In the genomic region with DNA sequence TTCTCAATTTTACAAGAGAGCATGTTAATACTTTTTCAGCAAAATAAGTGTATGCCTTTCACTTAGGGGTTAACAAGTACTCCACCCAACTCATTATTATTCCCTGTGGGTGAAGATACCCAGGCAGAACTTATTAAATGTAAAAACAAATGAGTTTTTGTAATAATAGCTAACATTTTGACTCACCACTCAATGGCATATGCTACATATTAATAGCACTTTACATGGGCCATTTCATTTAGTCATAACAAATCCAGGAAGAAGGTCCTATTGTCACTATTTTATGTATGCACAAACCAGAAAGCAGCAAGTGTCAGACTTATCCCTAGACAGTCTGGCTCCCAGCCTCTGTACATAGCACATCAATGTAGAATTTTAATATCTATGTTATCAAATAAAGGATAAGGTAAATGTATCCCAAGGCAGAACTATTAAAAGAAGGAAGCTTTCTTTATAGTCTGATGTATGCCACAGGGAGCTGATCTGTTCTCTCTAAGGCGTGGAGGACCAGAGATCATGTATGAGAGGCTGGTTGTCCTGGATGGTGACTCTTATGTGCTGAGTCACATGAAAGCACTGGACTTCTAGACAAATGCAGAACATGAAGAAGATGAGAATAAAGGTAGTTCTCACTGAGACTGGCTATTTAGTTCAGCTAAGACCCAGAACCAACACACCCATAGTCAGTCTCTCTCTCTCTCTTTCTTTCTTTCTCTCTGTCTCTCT, we compare ENCODE assay signal across 12 cellular contexts. TPM values are rescaled to one million over a fixed set of nuclear protein-coding genes. Genes with fewer than 3 reads are reported as not detected.
DNase-seq lines count a peak whose midpoint lies in the region; ATAC-seq, FAIRE-seq and TF ChIP-seq lines count a peak whose summit lies in the region.
"Not testable (repeated sequence)": the region's sequence is repeated elsewhere in the genome, so short reads cannot be mapped to it uniquely, and the experiment has no call there.
"Had no signal": no experiment of that assay in that cellular context is flagged by ENCODE, and none has a peak within 500 bp of the region (broad histone marks: within the 10 kb centered on the region; RNA-seq: fewer than 3 reads in every experiment).

No MANE protein-coding gene starts in this region.

- TF ChIP-seq POLR2A in GM12878 (IDR thresholded peaks at IDR 0.05; ENCODE audit: low read depth, low read length): not testable (repeated sequence)

- not testable (repeated sequence) for H3K27me3 ChIP-seq in GM23248 (replicated peaks; ENCODE audit: insufficient read depth); RWPE2 (ENCODE audit: insufficient read depth, poor library complexity, severe bottlenecking); GM12878 (replicated peaks in 1 of 2; ENCODE audit: control insufficient read depth in 2 of 2, insufficient read depth in 2 of 2, low read length in 1 of 2)

- H3K4me1 Mint-ChIP-seq in stimulated activated memory B cell treated with anti-CD40 and anti-IgM and Interleukin-4, amounts not matched to agents 10 μg/mL and 1 μg/mL and 100 μg/mL, for 72 hours: not testable (repeated sequence)

- not testable (repeated sequence) for H3K4me3 Mint-ChIP-seq in stimulated activated memory B cell treated with anti-CD40 and anti-IgM and Interleukin-4, amounts not matched to agents 10 μg/mL and 1 μg/mL and 100 μg/mL, for 72 hours

- CTCF ChIA-PET in GM12878 (lab: Yijun Ruan, JAX): not testable (repeated sequence)

- ATAC-seq in GM18858 (IDR thresholded peaks at IDR 0.05; ENCODE audit: unreplicated experiment) (peak; percentile 50), HG02973 (IDR thresholded peaks at IDR 0.05; ENCODE audit: unreplicated experiment) (peak; percentile 53), RWPE2 (ENCODE audit: low read depth) (peak; percentile 48; the same call in 2 of the 3 replicates), GM12878 (peak; percentile 25)
- peak; percentile 3 for ATAC-seq in stimulated activated memory B cell treated with anti-CD40 and anti-IgM and Interleukin-4, amounts not matched to agents 10 μg/mL and 1 μg/mL and 100 μg/mL, for 72 hours

- not testable (repeated sequence) for H3K4me3 ChIP-seq in GM23248; RWPE2 (ENCODE audit: severe bottlenecking); GM12878

- WGBS in GM23248 (ENCODE audit: low coverage in 1 of 2, low lambda C conversion rate in 2 of 2, missing lambda C conversion rate in 2 of 2), 2 experiments: no CpG with 5 or more reads among the region's 1 CpG
- WGBS in GM12878 (ENCODE audit: insufficient coverage, insufficient replicate concordance, low lambda C conversion rate, missing lambda C conversion rate): no CpG with 5 or more reads among the region's 1 CpG

- SMC1A ChIA-PET in GM12878 (lab: Charles Lee; ENCODE audit: uncharacterized antibody, unreplicated experiment): not testable (repeated sequence)

- H3F3A ChIP-seq in GM23248 (ENCODE audit: insufficient read depth): not testable (repeated sequence)

- not testable (repeated sequence) for H3K36me3 Mint-ChIP-seq in stimulated activated memory B cell treated with anti-CD40 and anti-IgM and Interleukin-4, amounts not matched to agents 10 μg/mL and 1 μg/mL and 100 μg/mL, for 72 hours

- BruUV-seq in GM12878 (replicated peaks; lab: Mats Ljungman, UMichigan): not testable (repeated sequence)

- not testable (repeated sequence) for H3K9me3 Mint-ChIP-seq in stimulated activated memory B cell treated with anti-CD40 and anti-IgM and Interleukin-4, amounts not matched to agents 10 μg/mL and 1 μg/mL and 100 μg/mL, for 72 hours

- not testable (repeated sequence) for TF ChIP-seq CTCF in RWPE2 (IDR thresholded peaks at IDR 0.05; ENCODE audit: poor library complexity, severe bottlenecking); GM12878 (IDR thresholded peaks at IDR 0.05 in 2 of 3, conservative IDR thresholded peaks at IDR 0.05 in 1 of 3; ENCODE audit: control insufficient read depth in 2 of 3, extremely low read depth in 1 of 3, insufficient read depth in 1 of 3, low read depth in 3 of 3, low read length in 3 of 3)

- H3K4me1 ChIP-seq in GM23248 (ENCODE audit: insufficient read depth); RWPE2 (ENCODE audit: insufficient read depth, poor library complexity, severe bottlenecking); GM12878 (ENCODE audit: control insufficient read depth, insufficient read depth, low read length): not testable (repeated sequence)

- TF ChIP-seq EP300 in GM12878 (IDR thresholded peaks at IDR 0.05; ENCODE audit: borderline replicate concordance in 1 of 2, control insufficient read depth in 1 of 2, low read depth in 2 of 2, low read length in 2 of 2): not testable (repeated sequence)

- TF ChIP-seq RAD21 in GM12878 (IDR thresholded peaks at IDR 0.05; ENCODE audit: insufficient read depth, low read depth, low read length): not testable (repeated sequence)

- H3K36me3 ChIP-seq in GM23248 (ENCODE audit: low read depth); RWPE2 (ENCODE audit: low read depth); GM12878 (ENCODE audit: control insufficient read depth in 2 of 2, insufficient read depth in 2 of 2, low read length in 1 of 2): not testable (repeated sequence)

- in situ Hi-C loops in GM23248 (cut with MboI); GM12878 (cut with MboI): not testable (repeated sequence)

- H2AFZ ChIP-seq in GM23248; GM12878 (ENCODE audit: control insufficient read depth, low read depth, low read length): not testable (repeated sequence)

- H3K4me2 ChIP-seq in GM23248 (ENCODE audit: unreplicated experiment); GM12878 (ENCODE audit: control insufficient read depth, insufficient read depth): not testable (repeated sequence)

- H3K27ac ChIP-seq in GM23248; RWPE2 (ENCODE audit: poor library complexity, severe bottlenecking); GM12878 (ENCODE audit: control insufficient read depth, insufficient read depth): not testable (repeated sequence)

- RAD21 ChIA-PET in GM12878 (lab: Charles Lee; ENCODE audit: unreplicated experiment): not testable (repeated sequence)

- intact Hi-C loops in GM12878 (cut with micrococcal nuclease; ENCODE audit: unreplicated experiment): not testable (repeated sequence)

- not testable (repeated sequence) for H3K9me3 ChIP-seq in GM23248 (ENCODE audit: low read depth); RWPE2 (ENCODE audit: severe bottlenecking); GM12878 (replicated peaks; ENCODE audit: control insufficient read depth, insufficient read depth, low read length)

- not testable (repeated sequence) for H4K20me1 ChIP-seq in GM23248 (ENCODE audit: insufficient read depth); GM12878 (ENCODE audit: control insufficient read depth, insufficient read depth)

- POLR2A ChIA-PET in GM12878 (lab: Charles Lee): not testable (repeated sequence)

- H3K27me3 Mint-ChIP-seq in stimulated activated memory B cell treated with anti-CD40 and anti-IgM and Interleukin-4, amounts not matched to agents 10 μg/mL and 1 μg/mL and 100 μg/mL, for 72 hours: not testable (repeated sequence)

- FAIRE-seq in GM12878 (lab: Jason Lieb, UNC): not testable (repeated sequence)

- not testable (repeated sequence) for H3K9me2 ChIP-seq in GM23248 (ENCODE audit: insufficient read depth)

- DNase-seq in GM23248 (peak; percentile 0), fibroblast of gingiva (ENCODE audit: low read depth) (peak; percentile 0)
- DNase-seq in RWPE2 (ENCODE audit: low spot score); GM12878 (ENCODE audit: low read depth, low spot score): not testable (repeated sequence)

- H3K79me2 ChIP-seq in GM23248 (ENCODE audit: insufficient read depth); GM12878 (ENCODE audit: control insufficient read depth, insufficient read depth, low read length): not testable (repeated sequence)

- H3K9ac ChIP-seq in GM23248; GM12878 (ENCODE audit: control insufficient read depth, insufficient read depth, low read length): not testable (repeated sequence)

- not testable (repeated sequence) for H3K27ac Mint-ChIP-seq in stimulated activated memory B cell treated with anti-CD40 and anti-IgM and Interleukin-4, amounts not matched to agents 10 μg/mL and 1 μg/mL and 100 μg/mL, for 72 hours

RNA-seq across cellular contexts. Expression of a gene that starts 9.5 kb away (rescaled TPM):
- 0.13 and 0.32 TPM in 2 replicates for total RNA-seq in GM23248 (2014; rRNA removed; shearing (Covaris generic))
- polyA plus RNA-seq in GM23248 (2016; fragmentation: Nextera tagmentation; extraction: Ambion mirVana): 0.10 and 0.15 TPM in 2 replicates
- total RNA-seq in GM12878 (2013; cell fraction: nucleolus; rRNA removed): 0.22 TPM in 1 of 2 replicates, not detected in the other
- total RNA-seq in GM12878 (2014; rRNA removed): 0.11 TPM in 1 of 2 replicates, not detected in the other
- 0.04 TPM in 1 of 2 replicates, not detected in the other for total RNA-seq in GM12878 (2014; rRNA removed; fragmentation: Illumina TruSeq; extraction: Trizol)
- not detected in 2 replicates for total RNA-seq in GM12878 (2021)
- polyA plus RNA-seq in GM12878 (2011; ENCODE audit: low read depth): 0.16 TPM
- not detected in 2 replicates for polyA plus RNA-seq in GM12878 (2011; rRNA removed)
- polyA plus RNA-seq in GM12878 (2011; cell fraction: cytosol; rRNA removed): not detected in 2 replicates
- not detected in 2 replicates for polyA plus RNA-seq in GM12878 (2011; cell fraction: nucleus; rRNA removed)
- polyA plus RNA-seq in GM12878 (2012): 0.20 and 0.25 TPM in 2 replicates
- polyA plus RNA-seq in GM12878 (2014; fragmentation: Illumina TruSeq; extraction: Trizol): 0.04 TPM in 1 of 2 replicates, not detected in the other
- polyA plus RNA-seq in GM12878 (2014; fragmentation: Nextera tagmentation; extraction: Ambion mirVana): under 1 TPM; 0.05 to 0.10 TPM
- 0.06 and 0.44 TPM in 2 replicates for polyA plus RNA-seq in GM12878 (2014; rRNA removed)
- polyA plus RNA-seq in GM12878 (2016; fragmentation: Nextera tagmentation; extraction: Ambion mirVana): under 1 TPM; 0.05 to 0.24 TPM
- polyA minus RNA-seq in GM12878 (2011; rRNA and poly(A)+ RNA removed): not detected in 2 replicates
- polyA minus RNA-seq in GM12878 (2011; cell fraction: cytosol; rRNA and poly(A)+ RNA removed): not detected in 2 replicates
- 0.10 TPM in 1 of 2 replicates, not detected in the other for polyA minus RNA-seq in GM12878 (2011; cell fraction: nucleus; rRNA and poly(A)+ RNA removed)
- total RNA-seq: Caco-2, H1, H9, HepG2 had no signal
- polyA plus RNA-seq: HepG2, IgD-negative memory B cell had no signal

RNA-seq across cellular contexts. Expression of a gene that starts 33.7 kb away (rescaled TPM):
- total RNA-seq in GM23248 (2014; rRNA removed; shearing (Covaris generic)): 0.13 TPM in 1 of 2 replicates, not detected in the other
- not detected in 2 replicates for polyA plus RNA-seq in GM23248 (2016; fragmentation: Nextera tagmentation; extraction: Ambion mirVana)
- 4.9 and 5.1 TPM in 2 replicates for total RNA-seq in GM12878 (2013; cell fraction: nucleolus; rRNA removed)
- total RNA-seq in GM12878 (2014; rRNA removed): 0.44 and 0.62 TPM in 2 replicates
- 1.1 and 1.4 TPM in 2 replicates for total RNA-seq in GM12878 (2014; rRNA removed; fragmentation: Illumina TruSeq; extraction: Trizol)
- 0.67 and 1.4 TPM in 2 replicates for total RNA-seq in GM12878 (2021)
- polyA plus RNA-seq in GM12878 (2011; ENCODE audit: low read depth): 0.30 TPM
- 0.69 and 1.4 TPM in 2 replicates for polyA plus RNA-seq in GM12878 (2011; rRNA removed)
- 0.30 and 0.40 TPM in 2 replicates for polyA plus RNA-seq in GM12878 (2011; cell fraction: cytosol; rRNA removed)
- 2.5 and 2.9 TPM in 2 replicates for polyA plus RNA-seq in GM12878 (2011; cell fraction: nucleus; rRNA removed)
- polyA plus RNA-seq in GM12878 (2012): 0.41 and 0.81 TPM in 2 replicates
- polyA plus RNA-seq in GM12878 (2014; fragmentation: Illumina TruSeq; extraction: Trizol): 1.1 and 1.5 TPM in 2 replicates
- under 1 TPM; 0.39 to 0.64 TPM for polyA plus RNA-seq in GM12878 (2014; fragmentation: Nextera tagmentation; extraction: Ambion mirVana)
- polyA plus RNA-seq in GM12878 (2014; rRNA removed): 0.34 and 1.1 TPM in 2 replicates
- polyA plus RNA-seq in GM12878 (2016; fragmentation: Nextera tagmentation; extraction: Ambion mirVana): under 1 TPM; 0.09 to 0.38 TPM
- 0.67 TPM in 1 of 2 replicates, not detected in the other for polyA minus RNA-seq in GM12878 (2011; rRNA and poly(A)+ RNA removed)
- polyA minus RNA-seq in GM12878 (2011; cell fraction: cytosol; rRNA and poly(A)+ RNA removed): not detected in 2 replicates
- polyA minus RNA-seq in GM12878 (2011; cell fraction: nucleus; rRNA and poly(A)+ RNA removed): 0.73 and 0.96 TPM in 2 replicates
- total RNA-seq: H1, HepG2 had no signal
- polyA plus RNA-seq: H1, HepG2 had no signal

RNA-seq across cellular contexts. Expression of a gene that starts 38.1 kb away (rescaled TPM):
- total RNA-seq in GM23248 (2014; rRNA removed; shearing (Covaris generic)): 1.1 TPM in 1 of 2 replicates, not detected in the other
- polyA plus RNA-seq in GM23248 (2016; fragmentation: Nextera tagmentation; extraction: Ambion mirVana) (0.22 and 0.26 TPM in 2 replicates), GM12878 (2011; rRNA removed) (0.84 and 1.1 TPM in 2 replicates), GM12878 (2014; fragmentation: Illumina TruSeq; extraction: Trizol) (2.0 and 2.3 TPM in 2 replicates), GM12878 (2014; fragmentation: Nextera tagmentation; extraction: Ambion mirVana) (under 1 TPM; 0.37 to 0.55 TPM), GM12878 (2014; rRNA removed) (0.76 and 0.95 TPM in 2 replicates), GM12878 (2016; fragmentation: Nextera tagmentation; extraction: Ambion mirVana) (under 1 TPM; 0.34 to 0.72 TPM)
- 8.9 and 12.6 TPM in 2 replicates for total RNA-seq in GM12878 (2013; cell fraction: nucleolus; rRNA removed)
- total RNA-seq in GM12878 (2014; rRNA removed) (0.96 and 1.7 TPM in 2 replicates), GM12878 (2014; rRNA removed; fragmentation: Illumina TruSeq; extraction: Trizol) (0.94 and 1.2 TPM in 2 replicates), GM12878 (2021) (1.5 and 2.3 TPM in 2 replicates)
- 0.28 TPM for polyA plus RNA-seq in GM12878 (2011; ENCODE audit: low read depth)
- 0.49 and 0.62 TPM in 2 replicates for polyA plus RNA-seq in GM12878 (2011; cell fraction: cytosol; rRNA removed)
- 2.0 and 2.7 TPM in 2 replicates for polyA plus RNA-seq in GM12878 (2011; cell fraction: nucleus; rRNA removed)
- polyA plus RNA-seq in GM12878 (2012): 0.47 and 0.53 TPM in 2 replicates
- polyA minus RNA-seq in GM12878 (2011; rRNA and poly(A)+ RNA removed): 1.6 and 2.3 TPM in 2 replicates
- polyA minus RNA-seq in GM12878 (2011; cell fraction: cytosol; rRNA and poly(A)+ RNA removed): not detected in 2 replicates
- polyA minus RNA-seq in GM12878 (2011; cell fraction: nucleus; rRNA and poly(A)+ RNA removed): 0.38 and 0.85 TPM in 2 replicates
- total RNA-seq: HepG2 had no signal
- polyA plus RNA-seq: HepG2 had no signal

RNA-seq across cellular contexts. Expression of a gene that starts 52.5 kb away (rescaled TPM):
- total RNA-seq in GM23248 (2014; rRNA removed; shearing (Covaris generic)): 2.4 TPM in 2 replicates
- polyA plus RNA-seq in GM23248 (2016; fragmentation: Nextera tagmentation; extraction: Ambion mirVana) (2.6 and 2.9 TPM in 2 replicates), GM12878 (2011; rRNA removed) (3.2 and 4.2 TPM in 2 replicates), GM12878 (2014; fragmentation: Illumina TruSeq; extraction: Trizol) (8.3 and 11.0 TPM in 2 replicates), GM12878 (2014; fragmentation: Nextera tagmentation; extraction: Ambion mirVana) (1 to 10 TPM; 1.6 to 3.1 TPM), GM12878 (2014; rRNA removed) (11.7 and 14.3 TPM in 2 replicates), GM12878 (2016; fragmentation: Nextera tagmentation; extraction: Ambion mirVana) (1 to 10 TPM; 8.0 to 9.5 TPM)
- total RNA-seq in GM12878 (2013; cell fraction: nucleolus; rRNA removed): 11.0 and 12.1 TPM in 2 replicates
- total RNA-seq in GM12878 (2014; rRNA removed) (6.9 and 7.6 TPM in 2 replicates), GM12878 (2014; rRNA removed; fragmentation: Illumina TruSeq; extraction: Trizol) (6.1 and 6.5 TPM in 2 replicates), GM12878 (2021) (15.8 and 17.2 TPM in 2 replicates)
- polyA plus RNA-seq in GM12878 (2011; ENCODE audit: low read depth): 3.3 TPM
- polyA plus RNA-seq in GM12878 (2011; cell fraction: cytosol; rRNA removed): 5.9 and 6.3 TPM in 2 replicates
- 10.7 and 11.0 TPM in 2 replicates for polyA plus RNA-seq in GM12878 (2011; cell fraction: nucleus; rRNA removed)
- 4.7 and 5.2 TPM in 2 replicates for polyA plus RNA-seq in GM12878 (2012)
- polyA minus RNA-seq in GM12878 (2011; rRNA and poly(A)+ RNA removed): 8.8 and 10.4 TPM in 2 replicates
- 2.0 and 2.4 TPM in 2 replicates for polyA minus RNA-seq in GM12878 (2011; cell fraction: cytosol; rRNA and poly(A)+ RNA removed)
- 7.7 and 14.2 TPM in 2 replicates for polyA minus RNA-seq in GM12878 (2011; cell fraction: nucleus; rRNA and poly(A)+ RNA removed)

Comparison
In these comparisons a context has a peak if more than half of its experiments do, and no peak if none do; other contexts are left out.
1. ATAC-seq: peak in every context shown above with its lines; median percentile 53 in HG02973; 50 in GM18858; 48 in RWPE2; 25 in GM12878; 3 in stimulated activated memory B cell treated with anti-CD40 and anti-IgM and Interleukin-4, amounts not matched to agents 10 μg/mL and 1 μg/mL and 100 μg/mL, for 72 hours.